ENCODE assay signal across 8 cellular contexts in the genomic region with DNA sequence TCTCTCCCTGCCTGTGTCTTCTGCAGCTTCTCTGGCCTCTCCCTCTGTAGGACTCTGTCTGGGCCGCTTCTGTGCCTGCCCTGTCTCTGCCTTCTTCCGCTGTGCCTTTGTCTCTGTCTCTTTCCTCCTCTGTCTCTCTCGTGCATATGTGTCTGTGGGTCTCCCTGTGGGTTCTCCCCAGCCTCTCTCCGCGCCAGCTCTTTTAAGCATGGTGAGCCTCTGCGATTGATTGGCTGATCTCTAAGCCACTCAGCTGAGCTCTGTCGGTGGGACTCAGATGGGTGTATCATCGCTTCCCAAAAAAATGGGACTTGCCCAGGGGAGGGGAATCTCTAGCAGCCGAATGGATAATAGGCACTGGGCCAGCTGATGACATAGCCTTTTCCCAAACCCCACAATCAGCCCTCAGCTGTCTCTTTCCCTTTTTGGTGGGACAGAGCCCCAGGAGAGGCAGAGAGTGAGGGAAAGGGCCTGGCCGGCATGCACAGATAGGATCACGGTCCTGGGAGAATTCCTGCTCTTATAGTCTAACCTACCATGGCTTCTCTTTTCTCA. TPM values are rescaled to one million over a fixed set of nuclear protein-coding genes. Genes with fewer than 3 reads are reported as not detected.
DNase-seq lines count a peak whose midpoint lies in the region; ATAC-seq and TF ChIP-seq lines count a peak whose summit lies in the region.

A gene with protein sequence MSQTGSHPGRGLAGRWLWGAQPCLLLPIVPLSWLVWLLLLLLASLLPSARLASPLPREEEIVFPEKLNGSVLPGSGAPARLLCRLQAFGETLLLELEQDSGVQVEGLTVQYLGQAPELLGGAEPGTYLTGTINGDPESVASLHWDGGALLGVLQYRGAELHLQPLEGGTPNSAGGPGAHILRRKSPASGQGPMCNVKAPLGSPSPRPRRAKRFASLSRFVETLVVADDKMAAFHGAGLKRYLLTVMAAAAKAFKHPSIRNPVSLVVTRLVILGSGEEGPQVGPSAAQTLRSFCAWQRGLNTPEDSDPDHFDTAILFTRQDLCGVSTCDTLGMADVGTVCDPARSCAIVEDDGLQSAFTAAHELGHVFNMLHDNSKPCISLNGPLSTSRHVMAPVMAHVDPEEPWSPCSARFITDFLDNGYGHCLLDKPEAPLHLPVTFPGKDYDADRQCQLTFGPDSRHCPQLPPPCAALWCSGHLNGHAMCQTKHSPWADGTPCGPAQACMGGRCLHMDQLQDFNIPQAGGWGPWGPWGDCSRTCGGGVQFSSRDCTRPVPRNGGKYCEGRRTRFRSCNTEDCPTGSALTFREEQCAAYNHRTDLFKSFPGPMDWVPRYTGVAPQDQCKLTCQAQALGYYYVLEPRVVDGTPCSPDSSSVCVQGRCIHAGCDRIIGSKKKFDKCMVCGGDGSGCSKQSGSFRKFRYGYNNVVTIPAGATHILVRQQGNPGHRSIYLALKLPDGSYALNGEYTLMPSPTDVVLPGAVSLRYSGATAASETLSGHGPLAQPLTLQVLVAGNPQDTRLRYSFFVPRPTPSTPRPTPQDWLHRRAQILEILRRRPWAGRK (minus strand): TSS at position 178 of the 555 bp plus-strand sequence. CDS start 427 bp downstream, outside the sequence.

- peaks cover 26 to 90% (median 71%) of the 10 kb centered on the region in 4 donors for H3K4me1 ChIP-seq in stomach

- no peaks in the 10 kb centered on the region for H3K27me3 Mint-ChIP-seq in MCF 10A (ENCODE audit: insufficient read depth, unreplicated experiment)

- peak within 1 kb of the TSS; percentile 57 to 98 (median 96) for H3K27ac ChIP-seq in stomach

- POLR2A ChIA-PET in MCF 10A (lab: Yijun Ruan, JAX) = interaction anchor here (0.7 to 2.9 kb wide), 9 partner anchors 12 to 190 kb away, joined by 3 to 11 read pairs (median 4); a partner anchor contains a TSS

- 55 to 67% (median 65%) methylated on average over 11 of the region's 11 CpGs for WGBS in stomach, 5 donors

- intact Hi-C loops in MCF 10A (cut with micrococcal nuclease) = no loop called here
- intact Hi-C loops in stomach (cut with DNase I; ENCODE audit: low total_unique reads) = no loop called here

- H3K27me3 ChIP-seq in stomach = peaks cover 0 to 8% (median 0%) of the 10 kb centered on the region in 3 donors

- H3K36me3 Mint-ChIP-seq in MCF 10A (ENCODE audit: insufficient read depth, unreplicated experiment) = peaks cover 15% of the 10 kb centered on the region

- H3K9me3 Mint-ChIP-seq in MCF 10A (ENCODE audit: unreplicated experiment) = no peaks in the 10 kb centered on the region

- H3K27ac Mint-ChIP-seq in MCF 10A (ENCODE audit: low read depth, unreplicated experiment) = no peak within 1 kb of the TSS

- DNase-seq in M059J (ENCODE audit: low read depth) (peak; percentile 67), MCF 10A (ENCODE audit: unreplicated experiment) (peak; percentile 44), iris pigment epithelial cell (ENCODE audit: low read depth) (peak; percentile 65), stomach (peak; percentile 43), HuH-7.5 (ENCODE audit: low spot score) (no peak), NK-92 (lab: John Stamatoyannopoulos, UW; ENCODE audit: unreplicated experiment) (no peak), NCI-H2227 treated with DMSO at 0.1 percent for 48 hours (lab: John Stamatoyannopoulos, UW) (no peak)

- peak within 1 kb of the TSS; percentile 11 for H3K4me3 Mint-ChIP-seq in MCF 10A (ENCODE audit: unreplicated experiment)

- TF ChIP-seq EP300 in stomach (IDR thresholded peaks at IDR 0.05) = no peak

- no peak for ATAC-seq in HG03175 (IDR thresholded peaks at IDR 0.05; ENCODE audit: unreplicated experiment)

- peak within 1 kb of the TSS; percentile 33 to 56 (median 50) for H3K4me3 ChIP-seq in stomach

- H3K36me3 ChIP-seq in stomach = peaks cover 0 to 17% (median 11%) of the 10 kb centered on the region in 4 donors

- CTCF ChIA-PET in MCF 10A (lab: Yijun Ruan, JAX) = interaction anchor here (0.5 to 4.1 kb wide), 20 partner anchors 10 to 1221 kb away, joined by 3 to 28 read pairs (median 4); a partner anchor contains a TSS

- H3K4me1 Mint-ChIP-seq in MCF 10A (ENCODE audit: insufficient read depth, unreplicated experiment) = peaks cover 46% of the 10 kb centered on the region

- BruUV-seq in MCF 10A (replicated peaks; lab: Mats Ljungman, UMichigan) = no TSS peak

- H3K9me3 ChIP-seq in stomach = no peaks in the 10 kb centered on the region

- TF ChIP-seq POLR2A in stomach (IDR thresholded peaks at IDR 0.05) = peak in 1 of 4 donors; percentile 63

- TF ChIP-seq CTCF in MCF 10A (IDR thresholded peaks at IDR 0.05; ENCODE audit: unreplicated experiment) (no peak), stomach (IDR thresholded peaks at IDR 0.05) (no peak)

RNA-seq across cellular contexts. Expression of the gene that starts here (rescaled TPM):
- total RNA-seq in M059J (2014; rRNA removed; shearing (Covaris generic)) = 0.39 and 0.67 TPM in 2 replicates
- not detected in 2 replicates for total RNA-seq in MCF 10A (2022)
- total RNA-seq in stomach = 10 to 100 TPM in 2 of 5 donors, 1 to 10 TPM in 2, under 1 TPM in 1; 0.89 to 20.6 (median 2.8) TPM
- polyA plus RNA-seq in stomach = 1 to 10 TPM; 1.1 to 4.2 (median 1.4) TPM

Comparison
In these comparisons a context has a peak if more than half of its experiments do, and no peak if none do; other contexts are left out.
1. Peak in DNase-seq in M059J; RNA of the gene not detected or under 1 TPM.
2. Peak in DNase-seq in MCF 10A; RNA of the gene not detected or under 1 TPM.
3. DNase-seq: peak in iris pigment epithelial cell (single experiment) and stomach (single experiment); none in HuH-7.5 (single experiment), NK-92 (single experiment) and NCI-H2227 treated with DMSO at 0.1 percent for 48 hours (single experiment).